8 cellular contexts compared by ENCODE assay signal in the genomic region with DNA sequence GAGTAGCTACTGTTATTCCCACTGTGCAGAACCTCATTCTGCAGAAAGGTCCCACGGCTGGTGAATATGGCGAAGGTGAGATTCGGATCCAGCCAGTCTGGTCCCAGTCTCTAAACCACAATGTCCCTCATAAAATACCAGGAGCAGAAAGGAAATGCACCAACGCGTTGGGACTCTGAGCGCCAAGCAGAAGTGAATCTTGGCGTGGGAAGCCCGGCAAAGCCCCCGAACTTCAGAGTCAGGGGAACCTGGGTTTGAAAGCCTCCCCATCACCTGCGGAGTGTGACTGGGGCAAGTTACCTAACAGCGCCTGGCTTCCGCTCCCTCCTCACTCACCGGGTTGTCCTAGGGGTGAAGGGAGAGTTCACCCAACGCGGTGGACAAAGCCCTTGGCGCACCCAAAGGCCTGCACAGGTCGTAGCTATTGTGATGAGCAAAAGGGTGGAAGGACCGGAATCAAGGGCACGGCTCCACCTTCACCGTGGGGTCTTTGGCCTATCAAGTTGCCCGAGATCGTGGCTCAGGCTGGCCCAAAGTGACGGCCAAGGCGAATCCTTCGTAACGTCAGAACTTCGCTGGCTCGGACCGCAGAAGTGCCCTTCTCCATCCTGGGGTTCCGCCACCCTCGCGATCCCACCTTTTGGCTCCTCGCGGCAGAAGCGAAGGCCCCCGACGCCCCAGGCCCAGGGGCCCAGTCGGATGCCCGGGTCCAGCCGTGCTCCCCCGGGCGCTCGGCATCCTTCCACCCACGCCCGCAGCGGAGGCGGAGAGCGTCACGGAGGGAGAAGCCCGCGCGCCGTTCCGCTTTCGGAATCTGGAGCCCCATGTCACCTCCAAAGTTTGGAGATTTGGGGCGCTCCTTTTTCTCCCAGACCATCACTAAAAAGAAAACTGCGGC. TPM values are rescaled to one million over a fixed set of nuclear protein-coding genes. Genes with fewer than 3 reads are reported as not detected.
DNase-seq lines count a peak whose midpoint lies in the region; ATAC-seq, FAIRE-seq and TF ChIP-seq lines count a peak whose summit lies in the region.

No MANE protein-coding gene starts in this region.

- peaks cover 5% of the 10 kb centered on the region for H3K36me3 Mint-ChIP-seq in activated naive CD8-positive, alpha-beta T cell treated with anti-CD3 and anti-CD28 coated beads, Interleukin-2, amount 10 ng/mL, durations not matched to agents 7 days and 5 days

- FAIRE-seq in kidney (lab: Jason Lieb, UNC) = no peak

- peak overlapping the region; percentile 66 to 91 (median 71) for H3K4me3 ChIP-seq in Peyer's patch
- H3K4me3 ChIP-seq in kidney (ENCODE audit: low read length in 2 of 2) = peak overlapping the region; percentile 45 to 55

- H3K9ac ChIP-seq in kidney (ENCODE audit: low read length in 2 of 2) = no peak overlapping the region

- POLR2A ChIA-PET in activated naive CD8-positive, alpha-beta T cell treated with anti-CD3 and anti-CD28 coated beads, Interleukin-2, amount 10 ng/mL, durations not matched to agents 7 days and 5 days (lab: Charles Lee) = interaction anchor here (0.6 to 8.2 kb wide), 30 partner anchors 8 to 497 kb away, joined by 3 to 95 read pairs (median 4); partner anchors contain the start of genes BAG3, DENND10, GRK5 and INPP5F

- no peak for TF ChIP-seq CTCF in Peyer's patch (IDR thresholded peaks at IDR 0.05)
- TF ChIP-seq CTCF in kidney (IDR thresholded peaks at IDR 0.05; ENCODE audit: borderline replicate concordance, extremely low read depth, insufficient read depth) = no peak

- ATAC-seq in GM19455 (IDR thresholded peaks at IDR 0.05; ENCODE audit: unreplicated experiment) (peak; percentile 16), HG03442 (IDR thresholded peaks at IDR 0.05; ENCODE audit: unreplicated experiment) (no peak), GM21786 (IDR thresholded peaks at IDR 0.05; ENCODE audit: unreplicated experiment) (no peak)
- peak; percentile 11 for ATAC-seq in activated naive CD8-positive, alpha-beta T cell treated with anti-CD3 and anti-CD28 coated beads, Interleukin-2, amount 10 ng/mL, durations not matched to agents 7 days and 5 days (ENCODE audit: low read depth)

- no peaks in the 10 kb centered on the region for H3K36me3 ChIP-seq in Peyer's patch
- H3K36me3 ChIP-seq in kidney (ENCODE audit: control insufficient read depth in 1 of 2, insufficient read depth in 2 of 2, low read length in 2 of 2) = no peaks in the 10 kb centered on the region

- H3K27ac ChIP-seq in Peyer's patch (peak overlapping the region; percentile 75 to 93 (median 82)), kidney (ENCODE audit: low read depth in 2 of 2, low read length in 2 of 2) (no peak overlapping the region)

- H3K9me3 ChIP-seq in Peyer's patch (no peaks in the 10 kb centered on the region), kidney (ENCODE audit: control insufficient read depth in 1 of 2, low read length in 2 of 2) (no peaks in the 10 kb centered on the region)

- intact Hi-C loops in kidney (cut with DNase I) = no loop called here

- peak overlapping the region; percentile 89 for H3K4me3 Mint-ChIP-seq in activated naive CD8-positive, alpha-beta T cell treated with anti-CD3 and anti-CD28 coated beads, Interleukin-2, amount 10 ng/mL, durations not matched to agents 7 days and 5 days

- H3K4me1 Mint-ChIP-seq in activated naive CD8-positive, alpha-beta T cell treated with anti-CD3 and anti-CD28 coated beads, Interleukin-2, amount 10 ng/mL, durations not matched to agents 7 days and 5 days = peaks cover 43% of the 10 kb centered on the region

- H3K27me3 Mint-ChIP-seq in activated naive CD8-positive, alpha-beta T cell treated with anti-CD3 and anti-CD28 coated beads, Interleukin-2, amount 10 ng/mL, durations not matched to agents 7 days and 5 days = peaks cover 8% of the 10 kb centered on the region

- no peaks in the 10 kb centered on the region for H3K9me3 Mint-ChIP-seq in activated naive CD8-positive, alpha-beta T cell treated with anti-CD3 and anti-CD28 coated beads, Interleukin-2, amount 10 ng/mL, durations not matched to agents 7 days and 5 days

- DNase-seq in Peyer's patch (peak in 2 of 3 donors; percentile 57 to 66), kidney (peak; percentile 78), NCI-H1092 (lab: John Stamatoyannopoulos, UW) (no peak)
- DNase-seq in activated naive CD8-positive, alpha-beta T cell treated with anti-CD3 and anti-CD28 coated beads, Interleukin-2, amount 10 ng/mL, durations not matched to agents 7 days and 5 days = peak; percentile 78
- DNase-seq in stimulated activated CD4-positive, alpha-beta T cell treated with anti-CD3 and anti-CD28 coated beads, Interleukin-4, amount 100 ng/mL, for 24 hours = peak; percentile 71

- H3K27me3 ChIP-seq in Peyer's patch = no peaks in the 10 kb centered on the region

- peak overlapping the region; percentile 98 for H3K27ac Mint-ChIP-seq in activated naive CD8-positive, alpha-beta T cell treated with anti-CD3 and anti-CD28 coated beads, Interleukin-2, amount 10 ng/mL, durations not matched to agents 7 days and 5 days

- H3K4me1 ChIP-seq in Peyer's patch (peaks cover 0 to 36% (median 6%) of the 10 kb centered on the region in 4 donors), kidney (ENCODE audit: control insufficient read depth in 1 of 2, insufficient read depth in 1 of 2, low read depth in 1 of 2, low read length in 2 of 2) (peaks cover 3% of the 10 kb centered on the region in 2 donors)

- no peak for TF ChIP-seq POLR2A in Peyer's patch (IDR thresholded peaks at IDR 0.05)

RNA-seq across cellular contexts. Expression of gene RGS10, which starts 0.8 kb away (rescaled TPM):
- 10 to 100 TPM in 2 of 4 donors, 1 to 10 TPM in 2; 3.9 to 63.5 (median 13.2) TPM for total RNA-seq in Peyer's patch
- total RNA-seq in activated naive CD8-positive, alpha-beta T cell treated with anti-CD3 and anti-CD28 coated beads, Interleukin-2, amount 10 ng/mL, durations not matched to agents 7 days and 5 days = 100 to 1,000 TPM; 157 to 159 TPM
- 19.9 TPM for total RNA-seq in kidney
- polyA plus RNA-seq in kidney (ENCODE audit: insufficient read depth, low read depth, low replicate concordance) = 25.4 TPM

RNA-seq across cellular contexts. Expression of gene TIAL1, which starts 55.1 kb away (rescaled TPM):
- total RNA-seq in Peyer's patch = 100 to 1,000 TPM in 1 of 4 donors, 10 to 100 TPM in 3; 58.4 to 103 (median 79.7) TPM
- total RNA-seq in activated naive CD8-positive, alpha-beta T cell treated with anti-CD3 and anti-CD28 coated beads, Interleukin-2, amount 10 ng/mL, durations not matched to agents 7 days and 5 days = 100 to 1,000 TPM; 192 to 199 TPM
- 88.8 TPM for total RNA-seq in kidney
- 46.7 TPM for polyA plus RNA-seq in kidney (ENCODE audit: insufficient read depth, low read depth, low replicate concordance)

Comparison
In these comparisons a context has a peak if more than half of its experiments do, and no peak if none do; other contexts are left out.
1. ATAC-seq: peak in GM19455 (single experiment) and activated naive CD8-positive, alpha-beta T cell treated with anti-CD3 and anti-CD28 coated beads, Interleukin-2, amount 10 ng/mL, durations not matched to agents 7 days and 5 days (single experiment); none in HG03442 (single experiment) and GM21786 (single experiment).
2. H3K27ac ChIP-seq: peak in Peyer's patch (4 of 4); none in kidney (0 of 2).